17 cellular contexts compared by ENCODE assay signal in genomic region chr4:38985363-38986065, GRCh38. TPM values are rescaled to one million over a fixed set of nuclear protein-coding genes. Genes with fewer than 3 reads are reported as not detected.
DNase-seq lines count a peak whose midpoint lies in the region; FAIRE-seq and TF ChIP-seq lines count a peak whose summit lies in the region.
"Had no signal": no experiment of that assay in that cellular context is flagged by ENCODE, and none has a peak within 500 bp of the region (broad histone marks: within the 10 kb centered on the region; RNA-seq: fewer than 3 reads in every experiment).

No MANE protein-coding gene starts in this region.

- no peaks in the 10 kb centered on the region for H3K9me3 Mint-ChIP-seq in brain

- H3K27me3 Mint-ChIP-seq in brain, result no peaks in the 10 kb centered on the region

- H2BK12ac ChIP-seq in neuronal stem cell (ENCODE audit: low read length), result no peak overlapping the region

- H3K27me3 ChIP-seq in neuronal stem cell (ENCODE audit: control insufficient read depth in 3 of 3, insufficient read depth in 3 of 3, low read depth in 1 of 3, low read length in 3 of 3), result no peaks in the 10 kb centered on the region
- no peaks in the 10 kb centered on the region for H3K27me3 ChIP-seq in small intestine (ENCODE audit: control insufficient read depth in 2 of 2, insufficient read depth in 2 of 2, low read length in 2 of 2)

- no peak overlapping the region for H3K14ac ChIP-seq in neuronal stem cell (ENCODE audit: low read length)

- FAIRE-seq in small intestine (lab: Jason Lieb, UNC), result no peak

- H3K4me3 ChIP-seq in neuronal stem cell (ENCODE audit: low read length in 2 of 2) (no peak overlapping the region), coronary artery (no peak overlapping the region), small intestine (ENCODE audit: low read depth in 1 of 2, low read length in 2 of 2) (no peak overlapping the region)
- H3K4me3 ChIP-seq: heart right ventricle, prostate gland had no signal

- no peaks in the 10 kb centered on the region for H3K79me1 ChIP-seq in neuronal stem cell (ENCODE audit: low read depth, low read length)

- DNase-seq in NCI-H2227 treated with DMSO at 0.1 percent for 48 hours (lab: John Stamatoyannopoulos, UW) (peak; percentile 4), NCI-H2227 (lab: John Stamatoyannopoulos, UW; ENCODE audit: unreplicated experiment) (no peak), M059J (ENCODE audit: low read depth) (peak; percentile 25), neuronal stem cell (ENCODE audit: low spot score) (peak; percentile 52), activated gamma-delta T cell treated with Interleukin-2 at 50 U/mL for 16 hours (no peak), coronary artery (ENCODE audit: low spot score) (no peak), small intestine (no peak)
- DNase-seq: activated CD4-positive, alpha-beta T cell treated with anti-CD3 and anti-CD28 coated beads, Interleukin-2, amount 50 U/mL, for 1 hour; amniotic stem cell; DMS 273 treated with DMSO at 0.1 percent for 48 hours; heart right ventricle; NCI-H1048; NCI-H524 had no signal

- no peak overlapping the region for H3K4me2 ChIP-seq in neuronal stem cell (ENCODE audit: insufficient read depth, low read length, poor library complexity, severe bottlenecking)

- H3K27ac Mint-ChIP-seq in brain, result peak overlapping the region in 3 of 5 experiments; percentile 46 to 62 (median 54)

- H3K36me3 ChIP-seq in neuronal stem cell (replicated peaks in 1 of 2; ENCODE audit: control insufficient read depth in 2 of 2, insufficient read depth in 2 of 2, low read length in 2 of 2) (no peaks in the 10 kb centered on the region), small intestine (ENCODE audit: control insufficient read depth in 2 of 2, insufficient read depth in 2 of 2, low read length in 2 of 2) (no peaks in the 10 kb centered on the region)
- H3K36me3 ChIP-seq: heart right ventricle, prostate gland had no signal

- H2BK15ac ChIP-seq in neuronal stem cell (ENCODE audit: low read length), result no peak overlapping the region

- H3K27ac ChIP-seq in neuronal stem cell (replicated peaks; ENCODE audit: low read length) (peak overlapping the region; percentile 95), coronary artery (no peak overlapping the region), small intestine (ENCODE audit: low read depth in 1 of 2, low read length in 1 of 2) (peak overlapping the region in 1 of 2 donors; percentile 36)
- H3K27ac ChIP-seq: 22Rv1, heart right ventricle, prostate gland, SK-N-MC had no signal

- H3K4me3 Mint-ChIP-seq in brain, result peak overlapping the region in 3 of 5 experiments; percentile 26 to 52 (median 47)

- peaks cover 61% of the 10 kb centered on the region for H3K4me1 Mint-ChIP-seq in brain

- H2BK120ac ChIP-seq in neuronal stem cell (ENCODE audit: low read depth, low read length), result no peak overlapping the region

- H2AFZ ChIP-seq in neuronal stem cell (ENCODE audit: low read length), result peak overlapping the region; percentile 82

- H2AK5ac ChIP-seq in neuronal stem cell (ENCODE audit: low read depth, low read length), result no peak overlapping the region

- TF ChIP-seq CTCF in brain (conservative IDR thresholded peaks at IDR 0.05) (no peak), coronary artery (IDR thresholded peaks at IDR 0.05) (no peak)

- no CpG with 5 or more reads among the region's 10 CpGs for WGBS in neuronal stem cell (ENCODE audit: extremely low coverage in 2 of 2, insufficient read length in 2 of 2, insufficient replicate concordance in 1 of 2), 2 donors
- 55 to 72% (median 67%) methylated on average over 10 of the region's 10 CpGs for WGBS in small intestine, 3 donors

- no peaks in the 10 kb centered on the region for H3K36me3 Mint-ChIP-seq in brain

- no peak overlapping the region for H3K23ac ChIP-seq in neuronal stem cell (ENCODE audit: low read depth, low read length, poor library complexity)

- H3K18ac ChIP-seq in neuronal stem cell (ENCODE audit: low read length), result peak overlapping the region; percentile 30

- no peak overlapping the region for H4K91ac ChIP-seq in neuronal stem cell (ENCODE audit: low read depth, low read length, poor library complexity)

- no peak overlapping the region for H2BK5ac ChIP-seq in neuronal stem cell (ENCODE audit: low read length)

- H3K4ac ChIP-seq in neuronal stem cell (ENCODE audit: low read length), result no peak overlapping the region

- H3K9ac ChIP-seq in neuronal stem cell (ENCODE audit: low read depth, low read length, poor library complexity), result no peak overlapping the region

- no peak overlapping the region for H4K8ac ChIP-seq in neuronal stem cell (ENCODE audit: low read depth, low read length)

- H3K9me3 ChIP-seq in neuronal stem cell (replicated peaks in 1 of 2; ENCODE audit: control insufficient read depth in 2 of 2, insufficient read depth in 1 of 2, low read depth in 1 of 2, low read length in 2 of 2) (no peaks in the 10 kb centered on the region), small intestine (ENCODE audit: control insufficient read depth, low read depth) (no peaks in the 10 kb centered on the region)
- H3K9me3 ChIP-seq: heart right ventricle, prostate gland had no signal

- H3K4me1 ChIP-seq in neuronal stem cell (ENCODE audit: control insufficient read depth in 2 of 2, insufficient read depth in 1 of 2, low read depth in 1 of 2, low read length in 2 of 2), result peaks cover 15 to 20% of the 10 kb centered on the region in 2 donors
- no peaks in the 10 kb centered on the region for H3K4me1 ChIP-seq in small intestine (ENCODE audit: control insufficient read depth in 2 of 2, insufficient read depth in 1 of 2, low read depth in 1 of 2, low read length in 1 of 2)
- H3K4me1 ChIP-seq: prostate gland had no signal

RNA-seq across cellular contexts. Expression of gene TMEM156, which starts 46.7 kb away (rescaled TPM):
- total RNA-seq in M059J (2014; rRNA removed; shearing (Covaris generic)), result 0.37 and 3.9 TPM in 2 replicates
- polyA plus RNA-seq in brain (ENCODE audit: insufficient read depth, low read depth, low replicate concordance), result 0.27 TPM
- not detected for polyA plus RNA-seq in neuronal stem cell (2013, experiment 1 of 2)
- polyA plus RNA-seq in neuronal stem cell (2013, experiment 2 of 2), result not detected
- polyA plus RNA-seq in small intestine, result 1 to 10 TPM in 2 of 3 donors, not detected in 1; 1.4 to 2.2 TPM

Comparison
In these comparisons a context has a peak if more than half of its experiments do, and no peak if none do; other contexts are left out.
1. DNase-seq: peak in NCI-H2227 treated with DMSO at 0.1 percent for 48 hours (single experiment), M059J (single experiment) and neuronal stem cell (single experiment); none in NCI-H2227 (single experiment), activated gamma-delta T cell treated with Interleukin-2 at 50 U/mL for 16 hours (single experiment), coronary artery (single experiment) and small intestine (single experiment).